In the genomic region with DNA sequence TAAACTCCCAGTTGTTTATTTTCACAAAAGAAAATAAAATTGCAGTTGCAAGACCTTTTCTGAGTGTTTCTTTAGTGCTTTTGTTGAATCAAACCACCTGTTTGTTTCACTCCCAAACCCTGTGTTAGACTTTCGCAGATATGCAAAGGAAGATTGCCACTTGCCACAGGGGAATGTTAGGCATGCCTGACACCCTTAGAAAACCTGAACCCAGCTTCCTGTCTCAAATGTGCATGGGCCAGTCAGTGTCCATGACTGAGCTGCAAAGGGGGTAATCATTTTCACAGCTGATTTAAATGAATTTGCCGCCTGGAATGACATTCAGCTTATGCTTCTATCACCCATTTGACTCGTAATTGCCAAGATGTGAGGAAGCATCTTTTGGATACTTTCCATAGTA, we compare ENCODE assay signal across 1 cellular context.
TF ChIP-seq lines count a peak whose summit lies in the region.

No MANE protein-coding gene starts in this region.

TF ChIP-seq in IMR-90, 13 proteins besides CTCF, POLR2A, EP300 and RAD21 (continued from another document):
- TF ChIP-seq SMC3 (IDR thresholded peaks at IDR 0.05; ENCODE audit: low read depth, low read length): no peak
- TF ChIP-seq FOS (IDR thresholded peaks at IDR 0.05; ENCODE audit: low read depth, low read length): no peak
- TF ChIP-seq MAFK (IDR thresholded peaks at IDR 0.05; ENCODE audit: low read depth, low read length): no peak
- TF ChIP-seq MAZ (IDR thresholded peaks at IDR 0.05; ENCODE audit: borderline replicate concordance, low read depth, low read length): no peak
- TF ChIP-seq USF2 (IDR thresholded peaks at IDR 0.05; ENCODE audit: low read depth, low read length): no peak
- TF ChIP-seq RCOR1 (IDR thresholded peaks at IDR 0.05; ENCODE audit: insufficient replicate concordance, low read length): no peak
- no peak for TF ChIP-seq NFE2L2 (IDR thresholded peaks at IDR 0.05; ENCODE audit: low read depth, low read length)
- no peak for TF ChIP-seq CHD1 (IDR thresholded peaks at IDR 0.05; ENCODE audit: low read depth, low read length)
- TF ChIP-seq ELK1 (IDR thresholded peaks at IDR 0.05; ENCODE audit: borderline replicate concordance, low read depth, low read length): no peak
- no peak for TF ChIP-seq MXI1 (IDR thresholded peaks at IDR 0.05; ENCODE audit: borderline replicate concordance, low read depth, low read length)
